In genomic region chr20:63846128-63846771, GRCh38 we compare ENCODE assay signal across 8 cellular contexts. TPM values are rescaled to one million over a fixed set of nuclear protein-coding genes. Genes with fewer than 3 reads are reported as not detected.
DNase-seq lines count a peak whose midpoint lies in the region; ATAC-seq, FAIRE-seq and TF ChIP-seq lines count a peak whose summit lies in the region.

No MANE protein-coding gene starts in this region.

- peak overlapping the region; percentile 67 for H3K4me3 Mint-ChIP-seq in astrocyte (ENCODE audit: unreplicated experiment)

- peak overlapping the region; percentile 52 for H2AFZ ChIP-seq in astrocyte (ENCODE audit: low read depth, low read length)

- no peaks in the 10 kb centered on the region for H3K9me3 Mint-ChIP-seq in astrocyte (ENCODE audit: unreplicated experiment)

- H3K4me1 Mint-ChIP-seq in astrocyte (ENCODE audit: low read depth, unreplicated experiment): peaks cover 2% of the 10 kb centered on the region

- TF ChIP-seq CTCF in astrocyte (IDR thresholded peaks at IDR 0.05; ENCODE audit: insufficient read depth, low read depth, low read length) (no peak), tibial nerve (IDR thresholded peaks at IDR 0.05) (no peak)

- H3K27ac Mint-ChIP-seq in astrocyte (ENCODE audit: unreplicated experiment): no peak overlapping the region

- H3K27me3 ChIP-seq in astrocyte (ENCODE audit: insufficient read depth, low read length) (no peaks in the 10 kb centered on the region), tibial nerve (peaks cover 0 to 30% of the 10 kb centered on the region in 2 donors)

- H3K27ac ChIP-seq in astrocyte (ENCODE audit: low read depth, low read length) (no peak overlapping the region), tibial nerve (peak overlapping the region in 3 of 4 donors; percentile 4 to 72 (median 67))

- peaks cover 13% of the 10 kb centered on the region for H3K27me3 Mint-ChIP-seq in astrocyte (ENCODE audit: low read depth, unreplicated experiment)

- no peak for ATAC-seq in GM19463 (IDR thresholded peaks at IDR 0.05; ENCODE audit: unreplicated experiment)
- no peak for ATAC-seq in GM18511 (IDR thresholded peaks at IDR 0.05; ENCODE audit: unreplicated experiment)
- no peak for ATAC-seq in HG02884 (IDR thresholded peaks at IDR 0.05; ENCODE audit: unreplicated experiment)

- H4K20me1 ChIP-seq in astrocyte (ENCODE audit: insufficient read depth, low read length): no peaks in the 10 kb centered on the region

- TF ChIP-seq POLR2A in tibial nerve (IDR thresholded peaks at IDR 0.05): no peak

- 0 to 4% methylated on average over 11 to 19 of the region's 24 CpGs for WGBS in tibial nerve, 2 donors

- H3K9me3 ChIP-seq in astrocyte (ENCODE audit: insufficient read depth, low read depth, low read length): no peaks in the 10 kb centered on the region
- H3K9me3 ChIP-seq in tibial nerve: no peaks in the 10 kb centered on the region

- no peaks in the 10 kb centered on the region for H3K36me3 Mint-ChIP-seq in astrocyte (ENCODE audit: low read depth, unreplicated experiment)

- H3K4me2 ChIP-seq in astrocyte (ENCODE audit: low read length): peak overlapping the region; percentile 61

- FAIRE-seq in astrocyte (lab: Jason Lieb, UNC): no peak

- H3K79me2 ChIP-seq in astrocyte (ENCODE audit: insufficient read depth, low read length): no peaks in the 10 kb centered on the region

- H3K4me1 ChIP-seq in astrocyte (ENCODE audit: insufficient read depth, low read length) (peaks cover 20% of the 10 kb centered on the region), tibial nerve (peaks cover 0 to 37% (median 21%) of the 10 kb centered on the region in 4 donors)

- no peak overlapping the region for H3K4me3 ChIP-seq in astrocyte (ENCODE audit: insufficient read depth, low read depth, low read length)
- peak overlapping the region in 1 of 4 donors; percentile 25 for H3K4me3 ChIP-seq in tibial nerve

- DNase-seq in NCI-H82 (lab: John Stamatoyannopoulos, UW): peak; percentile 62
- DNase-seq in NCI-H82 treated with DMSO at 0.1 percent for 48 hours (lab: John Stamatoyannopoulos, UW; ENCODE audit: unreplicated experiment): no peak
- no peak for DNase-seq in astrocyte (ENCODE audit: low read depth)
- DNase-seq in iPS-NIHi7 (ENCODE audit: extremely low spot score): peak; percentile 79
- no peak for DNase-seq in tibial nerve (ENCODE audit: low spot score in 2 of 2)

- H3K36me3 ChIP-seq in astrocyte (ENCODE audit: insufficient read depth, low read length): no peaks in the 10 kb centered on the region
- no peaks in the 10 kb centered on the region for H3K36me3 ChIP-seq in tibial nerve

- H3K9ac ChIP-seq in astrocyte (ENCODE audit: low read length): peak overlapping the region; percentile 27

- no peak for TF ChIP-seq EP300 in tibial nerve (IDR thresholded peaks at IDR 0.05)

RNA-seq across cellular contexts. Expression of gene ABHD16B, which starts 15.0 kb away (rescaled TPM):
- not detected in 2 replicates for total RNA-seq in astrocyte
- total RNA-seq in tibial nerve: not detected

RNA-seq across cellular contexts. Expression of gene ZBTB46, which starts 15.2 kb away (rescaled TPM):
- total RNA-seq in astrocyte (12.9 and 13.9 TPM in 2 replicates), tibial nerve (10 to 100 TPM; 11.5 to 20.4 (median 12.6) TPM)

RNA-seq across cellular contexts. Expression of gene TPD52L2, which starts 18.8 kb away (rescaled TPM):
- total RNA-seq in astrocyte (145 TPM in 2 replicates), tibial nerve (100 to 1,000 TPM; 108 to 122 (median 115) TPM)

RNA-seq across cellular contexts. Expression of gene DNAJC5, which starts 48.7 kb away (rescaled TPM):
- 64.6 and 65.6 TPM in 2 replicates for total RNA-seq in astrocyte
- total RNA-seq in tibial nerve: 10 to 100 TPM; 30.6 to 40.2 (median 32.1) TPM

Comparison
In these comparisons a context has a peak if more than half of its experiments do, and no peak if none do; other contexts are left out.
1. DNase-seq: peak in NCI-H82 (single experiment) and iPS-NIHi7 (single experiment); none in NCI-H82 treated with DMSO at 0.1 percent for 48 hours (single experiment), astrocyte (single experiment) and tibial nerve (0 of 2).